22 cellular contexts compared by ENCODE assay signal in genomic region chr11:76096552-76096951, GRCh38.
"Had no signal": no experiment of that assay in that cellular context is flagged by ENCODE, and none has a peak within 500 bp of the region (broad histone marks: within the 10 kb centered on the region; RNA-seq: fewer than 3 reads in every experiment).

No MANE protein-coding gene starts in this region.

- H3K36me3 ChIP-seq: ascending aorta, esophagus squamous epithelium, ovary, right lobe of liver had no signal

- H3K4me1 ChIP-seq: ascending aorta, esophagus squamous epithelium, foreskin keratinocyte, right lobe of liver, testis had no signal

- H3K27ac ChIP-seq: ascending aorta, esophagus squamous epithelium, foreskin keratinocyte, ovary, right lobe of liver, testis, VCaP had no signal

- H3K27me3 ChIP-seq: ascending aorta, esophagus squamous epithelium, foreskin keratinocyte, ovary, right lobe of liver, testis had no signal

- DNase-seq: activated CD4-positive, alpha-beta memory T cell treated with anti-CD3 and anti-CD28 coated beads for 36 hours; activated CD8-positive, alpha-beta memory T cell treated with anti-CD3 and anti-CD28 coated beads, Interleukin-2, amount 10 ng/mL, durations not matched to agents 7 days and 5 days; activated naive CD4-positive, alpha-beta T cell treated with anti-CD3 and anti-CD28 coated beads for 36 hours; activated naive CD8-positive, alpha-beta T cell treated with anti-CD3 and anti-CD28 coated beads, Interleukin-2, amount 50 U/mL, for 24 hours; activated T-cell treated with anti-CD3 and anti-CD28 coated beads, Interleukin-2, amount 50 U/mL, for 1 hour; esophagus squamous epithelium; head of caudate nucleus; immature natural killer cell; left colon; ovary; right lobe of liver; stimulated activated naive CD8-positive, alpha-beta T cell treated with anti-CD3 and anti-CD28 coated beads, Interleukin-15, amount 100 ng/mL, for 72 hours; T-helper 1 cell; T1000; testis had no signal

- H3K4me3 ChIP-seq: ascending aorta, esophagus squamous epithelium, lung, ovary, right lobe of liver, testis had no signal

- FAIRE-seq: endometrium had no signal

- ATAC-seq: activated CD8-positive, alpha-beta memory T cell treated with anti-CD3 and anti-CD28 coated beads, Interleukin-2, amount 10 ng/mL, durations not matched to agents 7 days and 5 days; activated naive CD8-positive, alpha-beta T cell treated with anti-CD3 and anti-CD28 coated beads, Interleukin-2, amount 50 U/mL, for 24 hours; foreskin keratinocyte; left colon; right lobe of liver; stimulated activated naive CD8-positive, alpha-beta T cell treated with anti-CD3 and anti-CD28 coated beads, Interleukin-15, amount 100 ng/mL, for 72 hours had no signal

- H3K27me3 Mint-ChIP-seq: activated CD4-positive, alpha-beta memory T cell treated with anti-CD3 and anti-CD28 coated beads for 36 hours; activated CD8-positive, alpha-beta memory T cell treated with anti-CD3 and anti-CD28 coated beads, Interleukin-2, amount 10 ng/mL, durations not matched to agents 7 days and 5 days; activated naive CD8-positive, alpha-beta T cell treated with anti-CD3 and anti-CD28 coated beads, Interleukin-2, amount 50 U/mL, for 24 hours; stimulated activated naive CD8-positive, alpha-beta T cell treated with anti-CD3 and anti-CD28 coated beads, Interleukin-15, amount 100 ng/mL, for 72 hours had no signal

- H3K9me3 ChIP-seq: ascending aorta, esophagus squamous epithelium, ovary, right lobe of liver, testis had no signal

- H3K4me3 Mint-ChIP-seq: activated CD4-positive, alpha-beta memory T cell treated with anti-CD3 and anti-CD28 coated beads for 36 hours; activated CD8-positive, alpha-beta memory T cell treated with anti-CD3 and anti-CD28 coated beads, Interleukin-2, amount 10 ng/mL, durations not matched to agents 7 days and 5 days; activated naive CD4-positive, alpha-beta T cell treated with anti-CD3 and anti-CD28 coated beads for 36 hours; activated naive CD8-positive, alpha-beta T cell treated with anti-CD3 and anti-CD28 coated beads, Interleukin-2, amount 50 U/mL, for 24 hours; immature natural killer cell; neural crest cell; stimulated activated naive CD8-positive, alpha-beta T cell treated with anti-CD3 and anti-CD28 coated beads, Interleukin-15, amount 100 ng/mL, for 72 hours had no signal

- H3K27ac Mint-ChIP-seq: activated CD4-positive, alpha-beta memory T cell treated with anti-CD3 and anti-CD28 coated beads for 36 hours; activated CD8-positive, alpha-beta memory T cell treated with anti-CD3 and anti-CD28 coated beads, Interleukin-2, amount 10 ng/mL, durations not matched to agents 7 days and 5 days; activated naive CD4-positive, alpha-beta T cell treated with anti-CD3 and anti-CD28 coated beads for 36 hours; activated naive CD8-positive, alpha-beta T cell treated with anti-CD3 and anti-CD28 coated beads, Interleukin-2, amount 50 U/mL, for 24 hours; activated T-helper 2 cell treated with anti-CD3 and anti-CD28 coated beads, Interferon-gamma antibody, Interleukin-2, Interleukin-4, amounts not matched to agents 10 μg/mL and 5 μg/mL and 100 μg/mL, durations not matched to agents 14 hours and 24 hours and 36 hours; immature natural killer cell had no signal

- H3K4me1 Mint-ChIP-seq: activated CD8-positive, alpha-beta memory T cell treated with anti-CD3 and anti-CD28 coated beads, Interleukin-2, amount 10 ng/mL, durations not matched to agents 7 days and 5 days; activated naive CD8-positive, alpha-beta T cell treated with anti-CD3 and anti-CD28 coated beads, Interleukin-2, amount 50 U/mL, for 24 hours; neural crest cell; stimulated activated naive CD8-positive, alpha-beta T cell treated with anti-CD3 and anti-CD28 coated beads, Interleukin-15, amount 100 ng/mL, for 72 hours had no signal
